Comparison of ENCODE assay signal across 8 cellular contexts in the genomic region with DNA sequence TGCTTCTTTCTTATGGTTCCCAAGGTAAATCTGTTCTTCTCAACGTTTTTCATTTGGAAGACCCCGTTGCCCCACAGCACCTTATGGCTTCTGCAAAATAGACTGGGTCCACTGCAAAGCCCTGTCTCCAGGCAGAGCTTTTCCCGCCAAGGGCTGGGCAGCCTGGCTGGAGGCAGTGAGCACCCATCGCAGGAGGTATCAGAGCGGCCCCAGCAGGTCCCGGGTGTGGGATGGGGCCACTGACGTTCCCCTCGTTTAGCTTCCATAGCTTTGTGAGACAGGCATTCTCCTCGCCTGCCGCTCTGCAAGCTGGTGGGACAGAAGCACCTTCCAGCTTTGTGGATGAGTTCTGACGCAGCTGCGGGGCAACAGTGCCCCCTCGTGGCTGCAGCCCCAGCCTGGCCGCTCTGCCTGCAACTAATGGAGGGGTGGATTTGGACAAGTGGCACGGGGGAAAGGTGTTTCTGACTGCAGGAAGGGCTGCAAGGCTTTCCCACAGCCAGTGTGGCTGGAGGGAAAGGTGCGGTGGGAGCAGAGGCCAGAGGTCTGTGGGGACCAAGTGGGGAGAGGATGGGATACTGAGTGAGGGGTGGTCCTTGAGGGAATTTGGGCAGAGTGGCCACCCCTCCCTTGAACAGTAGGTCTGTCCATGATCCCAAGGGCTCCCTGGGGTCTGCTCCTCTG.
DNase-seq lines count a peak whose midpoint lies in the region; ATAC-seq and TF ChIP-seq lines count a peak whose summit lies in the region.

No MANE protein-coding gene starts in this region.

- peak overlapping the region; percentile 66 for H3K27ac Mint-ChIP-seq in activated CD4-positive, alpha-beta memory T cell treated with anti-CD3 and anti-CD28 coated beads, Interleukin-2, amount 10 ng/mL, durations not matched to agents 7 days and 5 days

- H3K36me3 ChIP-seq in DOHH2 (ENCODE audit: control insufficient read depth, low read length) (no peaks in the 10 kb centered on the region), lung (ENCODE audit: control insufficient read depth in 2 of 2, insufficient read depth in 2 of 2, low read length in 2 of 2) (no peaks in the 10 kb centered on the region)

- H3K4me3 ChIP-seq in DOHH2 (ENCODE audit: low read length) (no peak overlapping the region), lung (no peak overlapping the region)

- peak overlapping the region; percentile 33 for H3K4me3 Mint-ChIP-seq in activated CD4-positive, alpha-beta memory T cell treated with anti-CD3 and anti-CD28 coated beads, Interleukin-2, amount 10 ng/mL, durations not matched to agents 7 days and 5 days

- TF ChIP-seq CTCF in DOHH2 (IDR thresholded peaks at IDR 0.05; ENCODE audit: low read depth, low read length, poor library complexity, severe bottlenecking) (peak; percentile 97), lung (IDR thresholded peaks at IDR 0.05; ENCODE audit: control extremely low read depth, extremely low read depth) (peak; percentile 94)

- H3K27me3 ChIP-seq in DOHH2 (ENCODE audit: control insufficient read depth, low read length), result peaks cover 13% of the 10 kb centered on the region
- H3K27me3 ChIP-seq in lung (ENCODE audit: control insufficient read depth, insufficient read depth), result peaks cover 3% of the 10 kb centered on the region

- H3K4me2 ChIP-seq in DOHH2 (ENCODE audit: low read length), result no peak overlapping the region

- H3K9me3 ChIP-seq in DOHH2 (ENCODE audit: control insufficient read depth, insufficient read depth, low read length) (no peaks in the 10 kb centered on the region), lung (ENCODE audit: control insufficient read depth in 2 of 2, insufficient read depth in 1 of 2, low read length in 1 of 2) (no peaks in the 10 kb centered on the region)

- POLR2A ChIA-PET in activated CD4-positive, alpha-beta memory T cell treated with anti-CD3 and anti-CD28 coated beads, Interleukin-2, amount 10 ng/mL, durations not matched to agents 7 days and 5 days (lab: Charles Lee), result interaction anchor here (1.0 to 3.0 kb wide), 5 partner anchors 150 to 227 kb away, joined by 3 to 15 read pairs (median 4); partner anchors contain the start of genes HDAC11 and NUP210

- peaks cover 51% of the 10 kb centered on the region for H3K4me1 Mint-ChIP-seq in activated CD4-positive, alpha-beta memory T cell treated with anti-CD3 and anti-CD28 coated beads, Interleukin-2, amount 10 ng/mL, durations not matched to agents 7 days and 5 days

- no peaks in the 10 kb centered on the region for H3K36me3 Mint-ChIP-seq in activated CD4-positive, alpha-beta memory T cell treated with anti-CD3 and anti-CD28 coated beads, Interleukin-2, amount 10 ng/mL, durations not matched to agents 7 days and 5 days (ENCODE audit: low read depth)

- H3K27ac ChIP-seq in DOHH2 (ENCODE audit: low read depth, low read length), result no peak overlapping the region
- no peak overlapping the region for H3K27ac ChIP-seq in lung (ENCODE audit: low read depth in 1 of 2, low read length in 1 of 2)

- H3K9me2 ChIP-seq in DOHH2 (replicated peaks; ENCODE audit: control insufficient read depth, low read length), result no peaks in the 10 kb centered on the region

- peaks cover 3% of the 10 kb centered on the region; the same call in 1 of the 2 replicates for H4K20me1 ChIP-seq in DOHH2 (ENCODE audit: control insufficient read depth, insufficient read depth, low read depth, low read length)

- ATAC-seq in HG02642 (IDR thresholded peaks at IDR 0.05; ENCODE audit: poor library complexity, unreplicated experiment) (peak; percentile 65), lung (ENCODE audit: insufficient read depth, low FRiP score) (peak; percentile 68), HG03571 (IDR thresholded peaks at IDR 0.05; ENCODE audit: unreplicated experiment) (no peak)

- H3K9me3 Mint-ChIP-seq in activated CD4-positive, alpha-beta memory T cell treated with anti-CD3 and anti-CD28 coated beads, Interleukin-2, amount 10 ng/mL, durations not matched to agents 7 days and 5 days, result no peaks in the 10 kb centered on the region

- H3F3A ChIP-seq in DOHH2 (ENCODE audit: control insufficient read depth, insufficient read depth), result no peaks in the 10 kb centered on the region

- peaks cover 29% of the 10 kb centered on the region for H3K27me3 Mint-ChIP-seq in activated CD4-positive, alpha-beta memory T cell treated with anti-CD3 and anti-CD28 coated beads, Interleukin-2, amount 10 ng/mL, durations not matched to agents 7 days and 5 days

- WGBS in lung, 2 donors, result 3 to 4% methylated on average over 16 of the region's 16 CpGs

- H3K4me1 ChIP-seq in DOHH2 (ENCODE audit: control insufficient read depth, low read length) (no peaks in the 10 kb centered on the region), lung (ENCODE audit: control insufficient read depth in 2 of 2, insufficient read depth in 2 of 2, low read length in 2 of 2) (peaks cover 0 to 4% of the 10 kb centered on the region in 2 donors)

- no peaks in the 10 kb centered on the region for H3K79me2 ChIP-seq in DOHH2 (ENCODE audit: control insufficient read depth, low read length)

- CTCF ChIA-PET in activated CD4-positive, alpha-beta memory T cell treated with anti-CD3 and anti-CD28 coated beads, Interleukin-2, amount 10 ng/mL, durations not matched to agents 7 days and 5 days (lab: Charles Lee), result interaction anchor here (0.8 to 16.9 kb wide), 30 partner anchors 8 to 557 kb away, joined by 3 to 417 read pairs (median 5); partner anchors contain the start of genes HDAC11, NUP210 and WNT7A

- DNase-seq in NCI-H69 (lab: John Stamatoyannopoulos, UW) (peak; percentile 70), lung (ENCODE audit: low spot score) (peak; percentile 78)
- DNase-seq in activated CD4-positive, alpha-beta memory T cell treated with anti-CD3 and anti-CD28 coated beads, Interleukin-2, amount 10 ng/mL, durations not matched to agents 7 days and 5 days, result peak; percentile 78
- peak; percentile 64 for DNase-seq in effector CD4-positive, alpha-beta T cell
- peak; percentile 63 for DNase-seq in stimulated activated CD8-positive, alpha-beta memory T cell treated with anti-CD3 and anti-CD28 coated beads, Interleukin-15, amount 100 ng/mL, for 1 hour (ENCODE audit: low read depth)
